In genomic region chr15:39184701-39185390, GRCh38 we compare ENCODE assay signal across 13 cellular contexts.
"Had no signal": no experiment of that assay in that cellular context is flagged by ENCODE, and none has a peak within 500 bp of the region (broad histone marks: within the 10 kb centered on the region; RNA-seq: fewer than 3 reads in every experiment).

No MANE protein-coding gene starts in this region.

- H3K4me3 Mint-ChIP-seq: activated naive CD8-positive, alpha-beta T cell; dendritic cell treated with granulocyte-macrophage colony-stimulating factor and Interleukin-4, amounts not matched to agents 40 ng/mL and 50 ng/mL, for 4 days; natural killer cell treated with Interleukin-12 subunit alpha and Interleukin-12 subunit beta and Interleukin-15 and Interleukin-18, amount 100 ng/mL, for 72 hours; stimulated activated naive B cell treated with anti-CD40 and anti-IgM and Interleukin-4, amounts not matched to agents 10 μg/mL and 1 μg/mL and 100 μg/mL, for 72 hours; T-helper 1 cell treated with Interleukin-12 subunit alpha and Interleukin-12 subunit beta and Interleukin-4 antibody, amounts not matched to agents 30 μg/mL and 1 μg/mL, for 36 hours had no signal

- ATAC-seq: natural killer cell treated with Interleukin-12 subunit alpha and Interleukin-12 subunit beta and Interleukin-15 and Interleukin-18, amount 100 ng/mL, for 72 hours; stimulated activated naive B cell treated with anti-CD40 and anti-IgM and Interleukin-4, amounts not matched to agents 10 μg/mL and 1 μg/mL and 100 μg/mL, for 72 hours; upper lobe of right lung had no signal

- H3K4me1 Mint-ChIP-seq: stimulated activated naive B cell treated with anti-CD40 and anti-IgM and Interleukin-4, amounts not matched to agents 10 μg/mL and 1 μg/mL and 100 μg/mL, for 72 hours had no signal

- H3K27me3 ChIP-seq: cardiac muscle cell, sigmoid colon, upper lobe of right lung had no signal

- H3K4me3 ChIP-seq: cardiac muscle cell, sigmoid colon, upper lobe of right lung had no signal

- DNase-seq: activated CD4-positive, alpha-beta T cell treated with anti-CD3 and anti-CD28 coated beads, Interleukin-2, amount 50 U/mL, for 4 hours; effector CD8-positive, alpha-beta T cell; foreskin melanocyte; hypothalamus; sigmoid colon; stimulated activated CD4-positive, alpha-beta T cell treated with anti-CD3 and anti-CD28 coated beads, Interleukin-4, amount 100 ng/mL, for 24 hours; stimulated activated naive B cell treated with anti-CD40 and anti-IgM and Interleukin-4, amounts not matched to agents 10 μg/mL and 1 μg/mL and 100 μg/mL, for 72 hours; upper lobe of right lung had no signal

- H3K27ac ChIP-seq: cardiac muscle cell, sigmoid colon, upper lobe of right lung had no signal

- H3K36me3 ChIP-seq: cardiac muscle cell, sigmoid colon, upper lobe of right lung had no signal

- H3K4me1 ChIP-seq: upper lobe of right lung had no signal

- H3K27ac Mint-ChIP-seq: activated naive CD8-positive, alpha-beta T cell; dendritic cell treated with granulocyte-macrophage colony-stimulating factor and Interleukin-4, amounts not matched to agents 40 ng/mL and 50 ng/mL, for 4 days; natural killer cell treated with Interleukin-12 subunit alpha and Interleukin-12 subunit beta and Interleukin-15 and Interleukin-18, amount 100 ng/mL, for 72 hours; stimulated activated naive B cell treated with anti-CD40 and anti-IgM and Interleukin-4, amounts not matched to agents 10 μg/mL and 1 μg/mL and 100 μg/mL, for 72 hours; T-helper 1 cell treated with Interleukin-12 subunit alpha and Interleukin-12 subunit beta and Interleukin-4 antibody, amounts not matched to agents 30 μg/mL and 1 μg/mL, for 36 hours had no signal

- H3K9me3 Mint-ChIP-seq: dendritic cell treated with granulocyte-macrophage colony-stimulating factor and Interleukin-4, amounts not matched to agents 40 ng/mL and 50 ng/mL, for 4 days; natural killer cell treated with Interleukin-12 subunit alpha and Interleukin-12 subunit beta and Interleukin-15 and Interleukin-18, amount 100 ng/mL, for 72 hours; stimulated activated naive B cell treated with anti-CD40 and anti-IgM and Interleukin-4, amounts not matched to agents 10 μg/mL and 1 μg/mL and 100 μg/mL, for 72 hours; T-helper 1 cell treated with Interleukin-12 subunit alpha and Interleukin-12 subunit beta and Interleukin-4 antibody, amounts not matched to agents 30 μg/mL and 1 μg/mL, for 36 hours had no signal

- H3K9me3 ChIP-seq: sigmoid colon, upper lobe of right lung had no signal

- H3K36me3 Mint-ChIP-seq: activated naive CD8-positive, alpha-beta T cell; natural killer cell treated with Interleukin-12 subunit alpha and Interleukin-12 subunit beta and Interleukin-15 and Interleukin-18, amount 100 ng/mL, for 72 hours; stimulated activated naive B cell treated with anti-CD40 and anti-IgM and Interleukin-4, amounts not matched to agents 10 μg/mL and 1 μg/mL and 100 μg/mL, for 72 hours had no signal
